Comparison of ENCODE assay signal across 1 cellular context in genomic region chr6:34953084-34954025, GRCh38.
A peak's percentile ranks its signal among the peaks of the same experiment; 100 is the strongest.
TF ChIP-seq lines count a peak whose summit lies in the region.

No MANE protein-coding gene starts in this region.

TF ChIP-seq in HepG2, 621 proteins besides CTCF, POLR2A, EP300 and RAD21 (continued from another document and continues in another):
- TF ChIP-seq ETV5 (CRISPR knock-in tag; IDR thresholded peaks at IDR 0.05; ENCODE audit: borderline replicate concordance) (no peak; the same call in 1 of the 2 replicates), ZNF432 (CRISPR knock-in tag; IDR thresholded peaks at IDR 0.05; ENCODE audit: borderline replicate concordance) (no peak), ZFP90 (CRISPR knock-in tag; IDR thresholded peaks at IDR 0.05; ENCODE audit: borderline replicate concordance) (no peak), ZNF318 (CRISPR knock-in tag; IDR thresholded peaks at IDR 0.05) (no peak), ATF7-NPFF (CRISPR knock-in tag; IDR thresholded peaks at IDR 0.05; ENCODE audit: low read depth) (no peak), ZKSCAN8 (CRISPR knock-in tag; IDR thresholded peaks at IDR 0.05; ENCODE audit: borderline replicate concordance) (peak; percentile 81; the same call in 1 of the 2 replicates), PRDM4 (CRISPR knock-in tag; IDR thresholded peaks at IDR 0.05; ENCODE audit: borderline replicate concordance) (no peak), KMT2A (CRISPR knock-in tag; IDR thresholded peaks at IDR 0.05) (peak; percentile 29; the same call in 1 of the 2 replicates), MNT (IDR thresholded peaks at IDR 0.05) (peak; percentile 41; the same call in 1 of the 2 replicates), ZNF792 (CRISPR knock-in tag; IDR thresholded peaks at IDR 0.05) (peak; percentile 54; the same call in 1 of the 2 replicates), TFAP4 (IDR thresholded peaks at IDR 0.05; ENCODE audit: borderline replicate concordance, low read depth) (0 out of 2 replicates have a peak, but pooled peaks have one; percentile 32), ZNF619 (CRISPR knock-in tag; IDR thresholded peaks at IDR 0.05) (no peak), ZNF10 (CRISPR knock-in tag; IDR thresholded peaks at IDR 0.05; ENCODE audit: borderline replicate concordance, low read depth) (no peak), ZBTB7B (CRISPR knock-in tag; IDR thresholded peaks at IDR 0.05) (peak; percentile 74; the same call in 1 of the 2 replicates), PPARG (CRISPR knock-in tag; conservative IDR thresholded peaks at IDR 0.05) (peak; percentile 67), KDM4B (CRISPR knock-in tag; IDR thresholded peaks at IDR 0.05) (no peak), HNF1B (CRISPR knock-in tag; IDR thresholded peaks at IDR 0.05) (peak; percentile 32; the same call in 1 of the 2 replicates), SPEN (CRISPR knock-in tag; IDR thresholded peaks at IDR 0.05; ENCODE audit: low read depth) (peak; percentile 45; the same call in 1 of the 2 replicates), SALL1 (CRISPR knock-in tag; IDR thresholded peaks at IDR 0.05) (peak; percentile 77; the same call in 1 of the 2 replicates), FOXK1 (CRISPR knock-in tag; IDR thresholded peaks at IDR 0.05; ENCODE audit: borderline replicate concordance, low read depth) (peak; percentile 92; the same call in 1 of the 2 replicates), PAXIP1 (CRISPR knock-in tag; conservative IDR thresholded peaks at IDR 0.05) (peak; percentile 88), ZNF280B (CRISPR knock-in tag; IDR thresholded peaks at IDR 0.05; ENCODE audit: borderline replicate concordance) (no peak), MAFF (IDR thresholded peaks at IDR 0.05; ENCODE audit: low read depth, low read length) (0 out of 2 replicates have a peak, but pooled peaks have one; percentile 21), TRIM24 (CRISPR knock-in tag; IDR thresholded peaks at IDR 0.05) (no peak), TBX3 (IDR thresholded peaks at IDR 0.05; ENCODE audit: borderline replicate concordance) (peak; percentile 34; the same call in 1 of the 2 replicates), CSRNP1 (CRISPR knock-in tag; IDR thresholded peaks at IDR 0.05) (peak; percentile 30; the same call in 1 of the 2 replicates), CEBPB (IDR thresholded peaks at IDR 0.05; ENCODE audit: borderline replicate concordance, low read depth, low read length) (peak; percentile 97), NFE2L1 (CRISPR knock-in tag; IDR thresholded peaks at IDR 0.05; ENCODE audit: borderline replicate concordance) (no peak), POLR2G (IDR thresholded peaks at IDR 0.05; ENCODE audit: low read depth, low read length) (no peak), PHF5A (CRISPR knock-in tag; IDR thresholded peaks at IDR 0.05; ENCODE audit: low read depth, unreplicated experiment) (peak; percentile 43)
